ENCODE assay signal across 21 cellular contexts in the genomic region with DNA sequence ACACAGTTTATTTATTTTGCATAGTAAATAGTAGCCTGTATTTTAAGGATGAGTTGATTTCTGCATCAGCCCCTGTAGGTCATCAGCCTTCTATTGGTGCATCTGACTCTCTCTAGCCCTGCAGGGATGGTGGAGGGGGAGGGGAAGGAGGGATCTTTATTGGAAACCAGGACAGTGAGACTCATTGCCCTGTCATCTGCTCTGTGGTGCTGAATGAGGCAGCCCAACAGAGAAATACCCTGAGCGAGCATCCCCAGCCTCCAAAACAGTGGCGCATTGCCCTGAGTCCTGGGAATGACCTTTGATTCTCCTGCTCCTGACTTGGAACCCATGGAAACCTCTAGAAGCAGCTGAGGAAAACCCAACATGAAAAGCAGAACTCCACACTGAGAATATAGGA. TPM values are rescaled to one million over a fixed set of nuclear protein-coding genes. Genes with fewer than 3 reads are reported as not detected.
DNase-seq lines count a peak whose midpoint lies in the region; ATAC-seq, FAIRE-seq and TF ChIP-seq lines count a peak whose summit lies in the region.
"Had no signal": no experiment of that assay in that cellular context is flagged by ENCODE, and none has a peak within 500 bp of the region (broad histone marks: within the 10 kb centered on the region; RNA-seq: fewer than 3 reads in every experiment).

No MANE protein-coding gene starts in this region.

- no peak for TF ChIP-seq CTCF in PC-3 (conservative IDR thresholded peaks at IDR 0.05; ENCODE audit: low read depth, low read length)
- TF ChIP-seq CTCF in dorsolateral prefrontal cortex (IDR thresholded peaks at IDR 0.05 in 54 of 56, conservative IDR thresholded peaks at IDR 0.05 in 2 of 56; ENCODE audit: low read depth in 1 of 56, partially characterized antibody in 56 of 56), result no peak
- no peak for TF ChIP-seq CTCF in osteoblast (IDR thresholded peaks at IDR 0.05; ENCODE audit: extremely low read depth, low read depth, low read length)

- POLR2A ChIA-PET in PC-3 (lab: Charles Lee; ENCODE audit: unreplicated experiment), result no interaction called here

- no peaks in the 10 kb centered on the region for H3K9me2 ChIP-seq in PC-3 (replicated peaks; ENCODE audit: low read length)

- H3F3A ChIP-seq in PC-3 (ENCODE audit: low read length, unreplicated experiment), result no peaks in the 10 kb centered on the region

- H3K36me3 ChIP-seq in PC-3 (ENCODE audit: low read depth, low read length) (no peaks in the 10 kb centered on the region), osteoblast (ENCODE audit: insufficient read depth, low read length) (no peaks in the 10 kb centered on the region)
- H3K36me3 ChIP-seq: BLaER1 treated with 17β-estradiol and CSF1 and Interleukin-3, amounts not matched to agents 10 nM and 100 nM had no signal

- FAIRE-seq in urothelium cell line (lab: Jason Lieb, UNC), result no peak
- FAIRE-seq: GM12878, GM18507 had no signal

- H3K27me3 Mint-ChIP-seq in activated T-cell treated with anti-CD3 and anti-CD28 coated beads, Interleukin-2, amount 50 U/mL, for 24 hours, result peaks cover 34% of the 10 kb centered on the region

- H3K79me2 ChIP-seq in PC-3 (ENCODE audit: low read length) (no peaks in the 10 kb centered on the region), osteoblast (ENCODE audit: insufficient read depth, low read length) (no peaks in the 10 kb centered on the region)

- H3K36me3 Mint-ChIP-seq in activated T-cell treated with anti-CD3 and anti-CD28 coated beads, Interleukin-2, amount 50 U/mL, for 24 hours (ENCODE audit: low read depth), result no peaks in the 10 kb centered on the region
- H3K36me3 Mint-ChIP-seq: CD4-positive, CD25-positive, alpha-beta regulatory T cell had no signal

- BruUV-seq in PC-3 (replicated peaks; lab: Mats Ljungman, UMichigan), result no TSS peak

- no peak overlapping the region for H3K9ac ChIP-seq in PC-3 (ENCODE audit: low read length)
- H3K9ac ChIP-seq: BLaER1 treated with 17β-estradiol and CSF1 and Interleukin-3, amounts not matched to agents 10 nM and 100 nM had no signal

- no peaks in the 10 kb centered on the region for H4K20me1 ChIP-seq in PC-3 (ENCODE audit: low read length)
- H4K20me1 ChIP-seq in osteoblast (ENCODE audit: insufficient read depth, low read length), result no peaks in the 10 kb centered on the region
- H4K20me1 ChIP-seq: BLaER1 treated with 17β-estradiol and CSF1 and Interleukin-3, amounts not matched to agents 10 nM and 100 nM had no signal

- no peak overlapping the region for H3K27ac ChIP-seq in PC-3 (ENCODE audit: low read length)
- H3K27ac ChIP-seq in dorsolateral prefrontal cortex, result peak overlapping the region in 47 of 59 donors; percentile 4 to 99 (median 53)
- H3K27ac ChIP-seq in osteoblast (ENCODE audit: low read depth, low read length), result no peak overlapping the region
- H3K27ac ChIP-seq: BLaER1 treated with 17β-estradiol and CSF1 and Interleukin-3, amounts not matched to agents 10 nM and 100 nM had no signal

- peaks cover 8% of the 10 kb centered on the region for H3K4me1 Mint-ChIP-seq in activated T-cell treated with anti-CD3 and anti-CD28 coated beads, Interleukin-2, amount 50 U/mL, for 24 hours (ENCODE audit: low read depth)

- CTCF ChIA-PET in PC-3 (lab: Charles Lee), result no interaction called here

- DNase-seq in ELF-1 (ENCODE audit: low read depth, low spot score) (peak; percentile 38), PC-3 (peak; percentile 36), dorsolateral prefrontal cortex (peak in 1 of 10 donors; percentile 45), osteoblast (ENCODE audit: insufficient read length, low spot score, missing footprints) (peak; percentile 55), NCI-H69 (lab: John Stamatoyannopoulos, UW) (no peak), urothelium cell line (ENCODE audit: low spot score) (no peak)
- DNase-seq in activated T-cell treated with anti-CD3 and anti-CD28 coated beads, Interleukin-2, amount 50 U/mL, for 24 hours, result no peak
- DNase-seq: ACHN; Calu3; CD4-positive, CD25-positive, alpha-beta regulatory T cell; DMS 273 treated with DMSO at 0.1 percent for 48 hours; H7 had no signal

- H3K27ac Mint-ChIP-seq in activated T-cell treated with anti-CD3 and anti-CD28 coated beads, Interleukin-2, amount 50 U/mL, for 24 hours, result no peak overlapping the region
- H3K27ac Mint-ChIP-seq: GM23338 had no signal

- no peak for ATAC-seq in PC-3
- no peak for ATAC-seq in HG02938 (IDR thresholded peaks at IDR 0.05; ENCODE audit: unreplicated experiment)
- ATAC-seq: GM12878, GM23338 had no signal

- H3K4me2 ChIP-seq in PC-3 (ENCODE audit: low read length) (no peak overlapping the region), osteoblast (ENCODE audit: insufficient read depth, low read length) (no peak overlapping the region)
- H3K4me2 ChIP-seq: BLaER1 treated with 17β-estradiol and CSF1 and Interleukin-3, amounts not matched to agents 10 nM and 100 nM; GM23338 had no signal

- H3K9me3 Mint-ChIP-seq in activated T-cell treated with anti-CD3 and anti-CD28 coated beads, Interleukin-2, amount 50 U/mL, for 24 hours, result no peaks in the 10 kb centered on the region
- H3K9me3 Mint-ChIP-seq: GM23338 had no signal

- H3K4me3 Mint-ChIP-seq in activated T-cell treated with anti-CD3 and anti-CD28 coated beads, Interleukin-2, amount 50 U/mL, for 24 hours, result no peak overlapping the region
- H3K4me3 Mint-ChIP-seq: GM23338 had no signal

- no peak overlapping the region for H3K4me3 ChIP-seq in PC-3 (ENCODE audit: low read length)
- no peak overlapping the region for H3K4me3 ChIP-seq in dorsolateral prefrontal cortex
- H3K4me3 ChIP-seq in osteoblast (ENCODE audit: insufficient read depth, low read length), result no peak overlapping the region
- H3K4me3 ChIP-seq: BLaER1 treated with 17β-estradiol and CSF1 and Interleukin-3, amounts not matched to agents 10 nM and 100 nM; GM12878; GM23338 had no signal

- H3K9me3 ChIP-seq in PC-3 (ENCODE audit: low read length), result no peaks in the 10 kb centered on the region
- H3K9me3 ChIP-seq in osteoblast (ENCODE audit: low read depth, low read length), result no peaks in the 10 kb centered on the region

- no peak overlapping the region for H2AFZ ChIP-seq in PC-3 (ENCODE audit: low read length)
- H2AFZ ChIP-seq in osteoblast (ENCODE audit: low read length), result no peak overlapping the region
- H2AFZ ChIP-seq: GM23338 had no signal

- H3K27me3 ChIP-seq in PC-3 (ENCODE audit: low read length), result peaks cover 10% of the 10 kb centered on the region
- H3K27me3 ChIP-seq in dorsolateral prefrontal cortex, result no peaks in the 10 kb centered on the region
- peaks cover 27% of the 10 kb centered on the region for H3K27me3 ChIP-seq in osteoblast (ENCODE audit: insufficient read depth, low read length)

- H3K4me1 ChIP-seq in PC-3 (ENCODE audit: insufficient read depth, low read length), result peaks cover 13% of the 10 kb centered on the region
- no peaks in the 10 kb centered on the region for H3K4me1 ChIP-seq in osteoblast (ENCODE audit: insufficient read depth, low read length)
- H3K4me1 ChIP-seq: BLaER1 treated with 17β-estradiol and CSF1 and Interleukin-3, amounts not matched to agents 10 nM and 100 nM had no signal

- intact Hi-C loops in PC-3 (cut with micrococcal nuclease), result no loop called here
- intact Hi-C loops in dorsolateral prefrontal cortex (cut with DNase I), result no loop called here

RNA-seq across cellular contexts. Expression of gene STH, which starts 45.5 kb away (rescaled TPM):
- total RNA-seq in PC-3 (2014; rRNA removed), result not detected in 2 replicates
- 10 to 100 TPM in 84 of 120 experiments, 1 to 10 TPM in 36; 1.8 to 35.0 (median 12.2) TPM for total RNA-seq in dorsolateral prefrontal cortex
- total RNA-seq in osteoblast, result not detected in 2 replicates
- total RNA-seq: A172; Calu3; CD4-positive, CD25-positive, alpha-beta regulatory T cell; Daoy; G401; GM12878; GM23338; H7; HT1080 had no signal

RNA-seq across cellular contexts. Expression of gene MAPT, which starts 59.2 kb away (rescaled TPM):
- total RNA-seq in PC-3 (2014; rRNA removed) (2.7 and 3.6 TPM in 2 replicates), dorsolateral prefrontal cortex (100 to 1,000 TPM; 323 to 524 (median 437) TPM), osteoblast (0.29 and 0.36 TPM in 2 replicates)

Comparison
In these comparisons a context has a peak if more than half of its experiments do, and no peak if none do; other contexts are left out.
1. DNase-seq: peak in ELF-1 (single experiment), PC-3 (single experiment) and osteoblast (single experiment); none in NCI-H69 (single experiment), activated T-cell treated with anti-CD3 and anti-CD28 coated beads, Interleukin-2, amount 50 U/mL, for 24 hours (single experiment) and urothelium cell line (single experiment).
2. H3K27ac ChIP-seq: peak in dorsolateral prefrontal cortex (47 of 59); none in PC-3 (single experiment) and osteoblast (single experiment).
3. RNA of gene MAPT, which starts 59.2 kb away (total RNA-seq): 323 to 524 TPM in dorsolateral prefrontal cortex; 2.7 to 3.6 TPM in PC-3 and 0.29 to 0.36 TPM in osteoblast; every median in the first group is over 10 times any median in the second.